In genomic region chr2:61018798-61019197, GRCh38 we compare ENCODE assay signal across 8 cellular contexts. TPM values are rescaled to one million over a fixed set of nuclear protein-coding genes. Genes with fewer than 3 reads are reported as not detected.
DNase-seq lines count a peak whose midpoint lies in the region; ATAC-seq and TF ChIP-seq lines count a peak whose summit lies in the region.

No MANE protein-coding gene starts in this region.

- H3K9me3 ChIP-seq in cardiac muscle cell (ENCODE audit: low read depth) = no peaks in the 10 kb centered on the region
- H3K9me3 ChIP-seq in lower lobe of right lung = no peaks in the 10 kb centered on the region
- H3K9me3 ChIP-seq in upper lobe of left lung = peaks cover 0 to 3% (median 0%) of the 10 kb centered on the region in 4 donors

- H3K36me3 ChIP-seq in cardiac muscle cell (no peaks in the 10 kb centered on the region), lower lobe of right lung (peaks cover 4% of the 10 kb centered on the region), upper lobe of left lung (peaks cover 0 to 17% (median 4%) of the 10 kb centered on the region in 4 donors)

- H3K4me3 ChIP-seq in cardiac muscle cell (peak overlapping the region; percentile 91), astrocyte of the spinal cord (ENCODE audit: low read depth, low read length) (peak overlapping the region; percentile 92), lower lobe of right lung (peak overlapping the region; percentile 91), upper lobe of left lung (peak overlapping the region; percentile 77 to 89 (median 81))

- TF ChIP-seq CTCF in cardiac muscle cell (IDR thresholded peaks at IDR 0.05; ENCODE audit: low read depth, low read length) (no peak), astrocyte of the spinal cord (IDR thresholded peaks at IDR 0.05; ENCODE audit: low read depth, low read length) (no peak), lower lobe of right lung (IDR thresholded peaks at IDR 0.05) (no peak), upper lobe of left lung (IDR thresholded peaks at IDR 0.05) (no peak)

- no peak for TF ChIP-seq POLR2A in upper lobe of left lung (IDR thresholded peaks at IDR 0.05)

- 33 to 35% methylated on average over 6 of the region's 6 CpGs for WGBS in upper lobe of left lung, 2 donors

- in situ Hi-C loops in astrocyte of the spinal cord (cut with HindIII; ENCODE audit: low sequenced_read_pairs) = no loop called here

- H3K27me3 ChIP-seq in cardiac muscle cell = no peaks in the 10 kb centered on the region
- H3K27me3 ChIP-seq in lower lobe of right lung (ENCODE audit: low read depth) = no peaks in the 10 kb centered on the region
- no peaks in the 10 kb centered on the region for H3K27me3 ChIP-seq in upper lobe of left lung

- intact Hi-C loops in left ventricle myocardium superior (cut with micrococcal nuclease) (no loop called here), lower lobe of right lung (cut with DNase I) (no loop called here)

- ATAC-seq in left ventricle myocardium superior (no peak), lower lobe of right lung (no peak), upper lobe of left lung (ENCODE audit: low FRiP score in 2 of 2) (no peak), GM21723 (IDR thresholded peaks at IDR 0.05; ENCODE audit: unreplicated experiment) (no peak), GM19035 (IDR thresholded peaks at IDR 0.05; ENCODE audit: unreplicated experiment) (no peak), GM18520 (IDR thresholded peaks at IDR 0.05; ENCODE audit: unreplicated experiment) (no peak)

- peaks cover 14% of the 10 kb centered on the region for H3K4me1 ChIP-seq in cardiac muscle cell (ENCODE audit: low read depth)
- H3K4me1 ChIP-seq in lower lobe of right lung = peaks cover 32% of the 10 kb centered on the region
- H3K4me1 ChIP-seq in upper lobe of left lung = peaks cover 19 to 43% (median 33%) of the 10 kb centered on the region in 4 donors

- DNase-seq in cardiac muscle cell (ENCODE audit: low read depth in 1 of 2, low spot score in 1 of 2) = no peak
- DNase-seq in left ventricle myocardium superior = no peak
- DNase-seq in astrocyte of the spinal cord (ENCODE audit: low read depth, low spot score) = no peak
- DNase-seq in lower lobe of right lung = no peak
- DNase-seq in upper lobe of left lung = no peak

- H3K27ac ChIP-seq in cardiac muscle cell = peak overlapping the region; percentile 92
- H3K27ac ChIP-seq in lower lobe of right lung = peak overlapping the region; percentile 88
- peak overlapping the region; percentile 90 to 95 (median 94) for H3K27ac ChIP-seq in upper lobe of left lung

- TF ChIP-seq EP300 in upper lobe of left lung (IDR thresholded peaks at IDR 0.05) = no peak

RNA-seq across cellular contexts. Expression of gene PUS10, which starts 0.7 kb away (rescaled TPM):
- total RNA-seq in cardiac muscle cell (5.0 and 8.9 TPM in 2 replicates), left ventricle myocardium superior (5.5 TPM), lower lobe of right lung (8.5 TPM), upper lobe of left lung (10 to 100 TPM in 3 of 6 donors, 1 to 10 TPM in 3; 6.1 to 28.3 (median 10.3) TPM)
- polyA plus RNA-seq in cardiac muscle cell = 3.0 and 5.2 TPM in 2 replicates

RNA-seq across cellular contexts. Expression of gene PEX13, which starts 1.3 kb away (rescaled TPM):
- total RNA-seq in cardiac muscle cell (29.7 and 35.5 TPM in 2 replicates), left ventricle myocardium superior (25.7 TPM), lower lobe of right lung (25.8 TPM), upper lobe of left lung (10 to 100 TPM; 10.7 to 42.8 (median 28.6) TPM)
- 26.7 and 37.3 TPM in 2 replicates for polyA plus RNA-seq in cardiac muscle cell

RNA-seq across cellular contexts. Expression of gene SANBR, which starts 46.9 kb away (rescaled TPM):
- total RNA-seq in cardiac muscle cell = 3.5 and 6.1 TPM in 2 replicates
- 8.7 and 15.4 TPM in 2 replicates for polyA plus RNA-seq in cardiac muscle cell
- 6.4 TPM for total RNA-seq in left ventricle myocardium superior
- 13.8 TPM for total RNA-seq in lower lobe of right lung
- 10 to 100 TPM in 3 of 6 donors, 1 to 10 TPM in 3; 7.3 to 40.3 (median 9.0) TPM for total RNA-seq in upper lobe of left lung
